8 cellular contexts compared by ENCODE assay signal in genomic region chr17:75046583-75047289, GRCh38. TPM values are rescaled to one million over a fixed set of nuclear protein-coding genes. Genes with fewer than 3 reads are reported as not detected.
DNase-seq lines count a peak whose midpoint lies in the region; FAIRE-seq and TF ChIP-seq lines count a peak whose summit lies in the region.

TSS of gene ATP5PD (minus strand) at chr17:75046969. CDS start at chr17:75042650, 4,319 bp downstream.
TSS of gene KCTD2 (plus strand) at chr17:75047225. CDS start at chr17:75047251, 26 bp downstream.

- H3K27ac ChIP-seq in neutrophil (peak within 1 kb of the TSS; percentile 85), substantia nigra (ENCODE audit: low read depth, low read length, poor library complexity, severe bottlenecking) (peak within 1 kb of the TSS; percentile 89)

- peak within 1 kb of the TSS; percentile 97 for H3K4me3 Mint-ChIP-seq in activated naive CD4-positive, alpha-beta T cell treated with anti-CD3 and anti-CD28 coated beads for 36 hours

- intact Hi-C loops in activated naive CD4-positive, alpha-beta T cell treated with anti-CD3 and anti-CD28 coated beads for 36 hours (cut with micrococcal nuclease): loop anchor here (1.0 to 5.0 kb wide), 11 partner anchors 10 to 174 kb away; partner anchors contain the start of genes ARMC7, CDR2L, FDXR and JPT1

- H3K27ac Mint-ChIP-seq in activated naive CD4-positive, alpha-beta T cell treated with anti-CD3 and anti-CD28 coated beads for 36 hours: peak within 1 kb of the TSS; percentile 89

- peak; percentile 87 for DNase-seq in GF-D8 (lab: John Stamatoyannopoulos, UW)
- peak; percentile 97 for DNase-seq in HEK293T (ENCODE audit: extremely low spot score)
- DNase-seq in MV-4-11 (lab: John Stamatoyannopoulos, UW): peak; percentile 94
- DNase-seq in SK-MEL-5 (ENCODE audit: low read depth, low spot score): peak; percentile 99
- DNase-seq in activated naive CD4-positive, alpha-beta T cell treated with anti-CD3 and anti-CD28 coated beads for 36 hours: peak; percentile 97
- DNase-seq in frontal cortex (ENCODE audit: low spot score in 2 of 2): peak; percentile 97 to 98
- DNase-seq in substantia nigra (lab: John Stamatoyannopoulos, UW): peak; percentile 71 to 97 (median 94)

- H3K9me3 Mint-ChIP-seq in activated naive CD4-positive, alpha-beta T cell treated with anti-CD3 and anti-CD28 coated beads for 36 hours: no peaks in the 10 kb centered on the region

- H3K4me1 ChIP-seq in neutrophil (ENCODE audit: control insufficient read depth in 1 of 2, insufficient read depth in 1 of 2, low read depth in 1 of 2, low read length in 1 of 2): peaks cover 19 to 23% of the 10 kb centered on the region in 2 experiments

- H3K36me3 ChIP-seq in neutrophil: peaks cover 30% of the 10 kb centered on the region

- peaks cover 47% of the 10 kb centered on the region for H3K4me1 Mint-ChIP-seq in activated naive CD4-positive, alpha-beta T cell treated with anti-CD3 and anti-CD28 coated beads for 36 hours (ENCODE audit: low read depth)

- no peak for FAIRE-seq in frontal cortex (lab: Jason Lieb, UNC)

- H3K27me3 ChIP-seq in neutrophil: no peaks in the 10 kb centered on the region

- H3K27me3 Mint-ChIP-seq in activated naive CD4-positive, alpha-beta T cell treated with anti-CD3 and anti-CD28 coated beads for 36 hours (ENCODE audit: low read depth): no peaks in the 10 kb centered on the region

- no peak for TF ChIP-seq CTCF in neutrophil (IDR thresholded peaks at IDR 0.05)

- H3K9me3 ChIP-seq in neutrophil: no peaks in the 10 kb centered on the region

- CTCF ChIA-PET in HEK293T (lab: Yijun Ruan, JAX): interaction anchor here (0.7 kb wide), 1 partner anchor 117 kb away, joined by 3 read pairs; no protein-coding TSS in a partner anchor
- CTCF ChIA-PET in activated naive CD4-positive, alpha-beta T cell treated with anti-CD3 and anti-CD28 coated beads for 36 hours (lab: Charles Lee): interaction anchor here (0.6 to 1.6 kb wide), 3 partner anchors 43 to 88 kb away, joined by 3 to 9 read pairs (median 3); no protein-coding TSS in a partner anchor

- POLR2A ChIA-PET in HEK293T (lab: Yijun Ruan, JAX): interaction anchor here (0.5 to 3.5 kb wide), 11 partner anchors 8 to 160 kb away, joined by 3 to 31 read pairs (median 4); partner anchors contain the start of genes ARMC7, CDR2L and MRPL58

- peak within 1 kb of the TSS; percentile 86 to 97 for H3K4me3 ChIP-seq in neutrophil (ENCODE audit: low read depth in 1 of 2, low read length in 1 of 2)

- H3K36me3 Mint-ChIP-seq in activated naive CD4-positive, alpha-beta T cell treated with anti-CD3 and anti-CD28 coated beads for 36 hours (ENCODE audit: low read depth): peaks cover 5% of the 10 kb centered on the region

- in situ Hi-C loops in SK-MEL-5 (cut with HindIII; ENCODE audit: low pct_unique_long_range_greater_than_20kb, low sequenced_read_pairs): no loop called here

TF ChIP-seq in HEK293T, 16 proteins besides CTCF, POLR2A, EP300 and RAD21:
- TF ChIP-seq, protein P1, sequence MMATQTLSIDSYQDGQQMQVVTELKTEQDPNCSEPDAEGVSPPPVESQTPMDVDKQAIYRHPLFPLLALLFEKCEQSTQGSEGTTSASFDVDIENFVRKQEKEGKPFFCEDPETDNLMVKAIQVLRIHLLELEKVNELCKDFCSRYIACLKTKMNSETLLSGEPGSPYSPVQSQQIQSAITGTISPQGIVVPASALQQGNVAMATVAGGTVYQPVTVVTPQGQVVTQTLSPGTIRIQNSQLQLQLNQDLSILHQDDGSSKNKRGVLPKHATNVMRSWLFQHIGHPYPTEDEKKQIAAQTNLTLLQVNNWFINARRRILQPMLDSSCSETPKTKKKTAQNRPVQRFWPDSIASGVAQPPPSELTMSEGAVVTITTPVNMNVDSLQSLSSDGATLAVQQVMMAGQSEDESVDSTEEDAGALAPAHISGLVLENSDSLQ (IDR thresholded peaks at IDR 0.05): peak; percentile 94
- TF ChIP-seq ELF4 (IDR thresholded peaks at IDR 0.05) (peak; percentile 63), FOXM1 (IDR thresholded peaks at IDR 0.05; ENCODE audit: borderline replicate concordance) (peak; percentile 98), CTBP1 (IDR thresholded peaks at IDR 0.05; ENCODE audit: borderline replicate concordance) (no peak), SP1 (IDR thresholded peaks at IDR 0.05) (no peak)

RNA-seq across cellular contexts. Expression of gene ATP5PD, which starts in this region (rescaled TPM):
- 557 and 623 TPM in 2 replicates for total RNA-seq in SK-MEL-5 (2014; rRNA removed; shearing (Covaris generic))
- polyA plus RNA-seq in SK-MEL-5 (2015; cell fraction: cytosol; rRNA removed): 298 and 430 TPM in 2 replicates
- 107 and 127 TPM in 2 replicates for polyA plus RNA-seq in SK-MEL-5 (2015; cell fraction: nucleus; rRNA removed)
- total RNA-seq in activated naive CD4-positive, alpha-beta T cell treated with anti-CD3 and anti-CD28 coated beads for 36 hours: 100 to 1,000 TPM; 227 to 249 TPM
- 106 TPM for total RNA-seq in frontal cortex

RNA-seq across cellular contexts. Expression of gene KCTD2, which starts in this region (rescaled TPM):
- 23.3 and 26.6 TPM in 2 replicates for total RNA-seq in SK-MEL-5 (2014; rRNA removed; shearing (Covaris generic))
- 31.7 and 38.6 TPM in 2 replicates for polyA plus RNA-seq in SK-MEL-5 (2015; cell fraction: cytosol; rRNA removed)
- 23.1 and 34.6 TPM in 2 replicates for polyA plus RNA-seq in SK-MEL-5 (2015; cell fraction: nucleus; rRNA removed)
- total RNA-seq in activated naive CD4-positive, alpha-beta T cell treated with anti-CD3 and anti-CD28 coated beads for 36 hours: 10 to 100 TPM; 18.7 to 20.8 TPM
- 28.9 TPM for total RNA-seq in frontal cortex

Comparison
In these comparisons a context has a peak if more than half of its experiments do, and no peak if none do; other contexts are left out.
1. Peak in every context shown above with its lines: DNase-seq, H3K4me3 ChIP-seq and H3K27ac ChIP-seq.